In the genomic region with DNA sequence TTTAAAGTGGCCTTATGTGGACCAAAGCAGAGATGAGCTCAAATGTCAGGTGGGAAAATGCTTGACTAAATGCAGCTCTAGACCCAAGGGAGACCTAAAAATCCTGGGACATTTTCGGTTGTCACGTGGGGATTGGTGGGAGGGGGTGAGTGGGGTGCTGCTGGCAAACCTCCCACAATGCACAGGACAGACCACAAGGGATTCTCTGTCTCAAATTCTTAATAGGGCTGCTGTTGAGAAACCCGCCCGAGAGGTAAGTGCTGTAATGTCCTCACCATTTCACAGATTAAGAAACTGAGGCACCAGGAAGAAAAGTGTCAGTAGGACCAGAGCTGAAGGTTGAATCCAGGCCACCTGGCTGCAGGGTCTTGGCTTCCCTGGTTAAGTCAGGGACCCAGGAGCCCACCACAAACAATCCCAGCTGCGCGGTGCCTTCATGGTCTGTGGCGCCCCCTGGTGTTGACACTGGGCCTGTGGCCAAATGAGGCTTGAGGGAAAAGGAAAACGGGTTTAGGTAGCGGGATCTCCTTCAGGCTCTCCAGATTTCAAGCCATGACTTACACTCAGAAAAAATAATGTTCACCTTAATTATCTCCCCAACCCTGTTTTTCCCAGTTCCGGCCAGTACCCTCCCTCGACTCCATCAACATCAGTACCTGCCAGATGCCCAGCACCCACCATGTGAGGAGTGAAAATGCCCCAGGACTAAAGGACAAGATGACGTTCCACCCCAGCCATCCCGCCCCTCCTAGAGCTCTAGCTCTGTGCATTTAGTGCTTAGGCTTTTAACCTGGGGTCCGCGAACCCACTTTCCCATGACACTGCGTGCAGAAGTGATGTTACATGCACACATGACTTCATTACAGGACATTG, we compare ENCODE assay signal across 10 cellular contexts. TPM values are rescaled to one million over a fixed set of nuclear protein-coding genes. Genes with fewer than 3 reads are reported as not detected.
A peak's percentile ranks its signal among the peaks of the same experiment; 100 is the strongest.
DNase-seq lines count a peak whose midpoint lies in the region; ATAC-seq, FAIRE-seq and TF ChIP-seq lines count a peak whose summit lies in the region.
"Had no signal": no experiment of that assay in that cellular context is flagged by ENCODE, and none has a peak within 500 bp of the region (broad histone marks: within the 10 kb centered on the region; RNA-seq: fewer than 3 reads in every experiment).

No MANE protein-coding gene starts in this region.

- POLR2A ChIA-PET in SK-N-SH (lab: Yijun Ruan, JAX) = interaction anchor here (0.6 kb wide), 1 partner anchor 256 kb away, joined by 3 read pairs; no protein-coding TSS in a partner anchor

- H3K36me3 ChIP-seq in SK-N-SH (replicated peaks in 1 of 2; ENCODE audit: control insufficient read depth in 1 of 2, insufficient read depth in 2 of 2, low read length in 1 of 2) (no peaks in the 10 kb centered on the region), ascending aorta (no peaks in the 10 kb centered on the region), keratinocyte (ENCODE audit: control insufficient read depth in 2 of 2, extremely low read depth in 1 of 2, insufficient read depth in 2 of 2, low read length in 2 of 2) (no peaks in the 10 kb centered on the region)

- H2AFZ ChIP-seq in SK-N-SH (ENCODE audit: low read depth) (no peak overlapping the region), keratinocyte (ENCODE audit: control insufficient read depth, low read length) (no peak overlapping the region)

- H3K9me1 ChIP-seq in keratinocyte (ENCODE audit: control insufficient read depth, extremely low read depth, insufficient read depth, low read length) = no peaks in the 10 kb centered on the region

- FAIRE-seq in keratinocyte (lab: Jason Lieb, UNC) = peak; percentile 81
- FAIRE-seq: G401.6 had no signal

- ATAC-seq in HG03095 (IDR thresholded peaks at IDR 0.05; ENCODE audit: unreplicated experiment) = no peak

- H3K79me2 ChIP-seq in SK-N-SH (ENCODE audit: insufficient read depth) = no peaks in the 10 kb centered on the region
- H3K79me2 ChIP-seq in keratinocyte (ENCODE audit: control insufficient read depth, insufficient read depth, low read length) = no peaks in the 10 kb centered on the region

- peak overlapping the region in 1 of 2 experiments; percentile 31; a peak in 1 of 4 replicates for H3K4me3 ChIP-seq in SK-N-SH (ENCODE audit: low read depth in 2 of 2, low read length in 1 of 2)
- H3K4me3 ChIP-seq in ascending aorta = no peak overlapping the region
- no peak overlapping the region for H3K4me3 ChIP-seq in keratinocyte (ENCODE audit: control insufficient read depth in 2 of 3, extremely low read depth in 1 of 3, insufficient read depth in 2 of 3, low read depth in 1 of 3, low read length in 3 of 3)

- H3K4me1 ChIP-seq in SK-N-SH (ENCODE audit: control insufficient read depth in 1 of 2, insufficient read depth in 2 of 2, low read depth in 1 of 2, low read length in 1 of 2) = no peaks in the 10 kb centered on the region
- no peaks in the 10 kb centered on the region for H3K4me1 ChIP-seq in ascending aorta
- no peaks in the 10 kb centered on the region for H3K4me1 ChIP-seq in keratinocyte (ENCODE audit: control insufficient read depth, extremely low read depth, insufficient read depth, low read length)

- DNase-seq in NCI-H345 (lab: John Stamatoyannopoulos, UW) (peak; percentile 15), NCI-H345 treated with DMSO at 0.1 percent for 48 hours (lab: John Stamatoyannopoulos, UW; ENCODE audit: unreplicated experiment) (no peak), SK-N-SH (peak; percentile 41), ascending aorta (ENCODE audit: low spot score in 2 of 2) (no peak), keratinocyte (ENCODE audit: low read depth, low spot score) (no peak), GDM1 (lab: John Stamatoyannopoulos, UW) (no peak)
- peak; percentile 40 for DNase-seq in stimulated activated CD8-positive, alpha-beta memory T cell treated with anti-CD3 and anti-CD28 coated beads, Interleukin-15, amount 100 ng/mL, for 24 hours (ENCODE audit: low read depth)

- dilution Hi-C loops in keratinocyte (cut with MboI; ENCODE audit: extremely low pct_ligation_motif_present, low sequenced_read_pairs) = no loop called here

- H3K9me2 ChIP-seq in SK-N-SH = no peaks in the 10 kb centered on the region

- no peaks in the 10 kb centered on the region for H3F3A ChIP-seq in SK-N-SH (replicated peaks; ENCODE audit: insufficient read depth)

- H3K27me3 ChIP-seq in SK-N-SH (ENCODE audit: insufficient read depth) (peaks cover 19% of the 10 kb centered on the region), ascending aorta (no peaks in the 10 kb centered on the region), keratinocyte (ENCODE audit: control insufficient read depth, extremely low read depth, insufficient read depth, low read length) (peaks cover 16% of the 10 kb centered on the region)

- H3K9me3 ChIP-seq in SK-N-SH (no peaks in the 10 kb centered on the region), ascending aorta (no peaks in the 10 kb centered on the region), keratinocyte (ENCODE audit: control insufficient read depth, low read depth, low read length) (no peaks in the 10 kb centered on the region)

- H3K9ac ChIP-seq in SK-N-SH (no peak overlapping the region), keratinocyte (ENCODE audit: control insufficient read depth, extremely low read depth, insufficient read depth, low read length) (no peak overlapping the region)

- WGBS in SK-N-SH (ENCODE audit: low lambda C conversion rate) = 21% methylated on average over 12 of the region's 16 CpGs

- TF ChIP-seq RAD21 in SK-N-SH (IDR thresholded peaks at IDR 0.05; ENCODE audit: low read length) = peak; percentile 73

- CTCF ChIA-PET in SK-N-SH (lab: Yijun Ruan, JAX) = interaction anchor here (0.7 to 2.4 kb wide), 25 partner anchors 8 to 296 kb away, joined by 3 to 22 read pairs (median 4); no protein-coding TSS in a partner anchor

- H3K27ac ChIP-seq in SK-N-SH (ENCODE audit: low read depth in 2 of 2, low read length in 1 of 2) (no peak overlapping the region), ascending aorta (no peak overlapping the region), keratinocyte (ENCODE audit: control insufficient read depth, insufficient read depth, low read length) (no peak overlapping the region)

- H3K4me2 ChIP-seq in SK-N-SH (no peak overlapping the region), keratinocyte (ENCODE audit: control insufficient read depth, extremely low read depth, insufficient read depth, low read depth, low read length) (no peak overlapping the region)

- TF ChIP-seq CTCF in SK-N-SH (IDR thresholded peaks at IDR 0.05) (peak; percentile 75), ascending aorta (IDR thresholded peaks at IDR 0.05) (peak; percentile 35 to 82 (median 81)), keratinocyte (optimal IDR thresholded peaks at IDR 0.05 in 1 of 3, IDR thresholded peaks at IDR 0.05 in 1 of 3, conservative IDR thresholded peaks at IDR 0.05 in 1 of 3; ENCODE audit: extremely low read depth in 1 of 3, insufficient read depth in 2 of 3, low read length in 3 of 3) (peak; percentile 68 to 92 (median 75))

- intact Hi-C loops in ascending aorta (cut with DNase I) = loop anchor here (1.0 to 5.0 kb wide), 3 partner anchors 96 to 182 kb away; no protein-coding TSS in a partner anchor

- H4K20me1 ChIP-seq in SK-N-SH (ENCODE audit: insufficient read depth) = no peaks in the 10 kb centered on the region
- no peaks in the 10 kb centered on the region for H4K20me1 ChIP-seq in keratinocyte (ENCODE audit: control insufficient read depth, extremely low read depth, insufficient read depth, low read length)

- no peak for TF ChIP-seq EP300 in SK-N-SH (IDR thresholded peaks at IDR 0.05; ENCODE audit: borderline replicate concordance in 1 of 2, low read depth in 1 of 2, low read length in 1 of 2)

TF ChIP-seq in SK-N-SH, 30 proteins besides CTCF, POLR2A, EP300 and RAD21:
- TF ChIP-seq SMC3 (IDR thresholded peaks at IDR 0.05; ENCODE audit: low read depth, low read length) (peak; percentile 79), MXI1 (IDR thresholded peaks at IDR 0.05; ENCODE audit: low read depth, low read length) (no peak), NRF1 (IDR thresholded peaks at IDR 0.05; ENCODE audit: low read depth, low read length) (no peak), FOXM1 (IDR thresholded peaks at IDR 0.05; ENCODE audit: low read depth) (no peak), TCF12 (IDR thresholded peaks at IDR 0.05) (no peak)

RNA-seq across cellular contexts. Expression of a gene that starts 7.2 kb away (rescaled TPM):
- polyA plus RNA-seq in SK-N-SH (2012; rRNA removed) = not detected in 2 replicates
- polyA plus RNA-seq in SK-N-SH (2012; cell fraction: cytosol; rRNA removed) = not detected in 2 replicates
- polyA plus RNA-seq in SK-N-SH (2012; cell fraction: nucleus; rRNA removed) = not detected in 2 replicates
- not detected for total RNA-seq in ascending aorta
- polyA plus RNA-seq in keratinocyte = 0.84 to 1.9 TPM (median 0.89 TPM) in 3 replicates
- 9.7 TPM for polyA plus RNA-seq in keratinocyte (2011; ENCODE audit: low read depth)
- 0.65 and 0.68 TPM in 2 replicates for polyA plus RNA-seq in keratinocyte (2011; cell fraction: cytosol; rRNA removed)
- 2.3 and 3.8 TPM in 2 replicates for polyA plus RNA-seq in keratinocyte (2011; cell fraction: nucleus; rRNA removed)
- 1.0 and 10.0 TPM in 2 replicates for polyA plus RNA-seq in keratinocyte (2012; ENCODE audit: low replicate concordance)
- polyA minus RNA-seq in keratinocyte = 0.10 to 1.7 TPM in 2 of 3 replicates, not detected in the other
- not detected for polyA minus RNA-seq in keratinocyte (2011; cell fraction: cytosol; rRNA and poly(A)+ RNA removed)
- polyA minus RNA-seq in keratinocyte (2011; cell fraction: nucleus; rRNA and poly(A)+ RNA removed) = 0.70 and 0.74 TPM in 2 replicates
- total RNA-seq: temporal lobe had no signal

Comparison
In these comparisons a context has a peak if more than half of its experiments do, and no peak if none do; other contexts are left out.
1. DNase-seq: peak in NCI-H345 (single experiment), SK-N-SH (single experiment) and stimulated activated CD8-positive, alpha-beta memory T cell treated with anti-CD3 and anti-CD28 coated beads, Interleukin-15, amount 100 ng/mL, for 24 hours (single experiment); none in NCI-H345 treated with DMSO at 0.1 percent for 48 hours (single experiment), ascending aorta (0 of 2), keratinocyte (single experiment) and GDM1 (single experiment).
2. Peak in every context shown above with its lines, with median percentiles within 50 percentile points of each other: CTCF ChIP-seq.